ENCODE assay signal across 1 cellular context in genomic region chr1:67767103-67767502, GRCh38.
TF ChIP-seq lines count a peak whose summit lies in the region.

No MANE protein-coding gene starts in this region.

TF ChIP-seq in H1, 55 proteins besides CTCF, POLR2A, EP300 and RAD21:
- TF ChIP-seq SUZ12 (IDR thresholded peaks at IDR 0.05; ENCODE audit: low read length) = no peak
- TF ChIP-seq, protein P1, sequence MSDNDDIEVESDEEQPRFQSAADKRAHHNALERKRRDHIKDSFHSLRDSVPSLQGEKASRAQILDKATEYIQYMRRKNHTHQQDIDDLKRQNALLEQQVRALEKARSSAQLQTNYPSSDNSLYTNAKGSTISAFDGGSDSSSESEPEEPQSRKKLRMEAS (IDR thresholded peaks at IDR 0.05) = no peak
